In the genomic region with DNA sequence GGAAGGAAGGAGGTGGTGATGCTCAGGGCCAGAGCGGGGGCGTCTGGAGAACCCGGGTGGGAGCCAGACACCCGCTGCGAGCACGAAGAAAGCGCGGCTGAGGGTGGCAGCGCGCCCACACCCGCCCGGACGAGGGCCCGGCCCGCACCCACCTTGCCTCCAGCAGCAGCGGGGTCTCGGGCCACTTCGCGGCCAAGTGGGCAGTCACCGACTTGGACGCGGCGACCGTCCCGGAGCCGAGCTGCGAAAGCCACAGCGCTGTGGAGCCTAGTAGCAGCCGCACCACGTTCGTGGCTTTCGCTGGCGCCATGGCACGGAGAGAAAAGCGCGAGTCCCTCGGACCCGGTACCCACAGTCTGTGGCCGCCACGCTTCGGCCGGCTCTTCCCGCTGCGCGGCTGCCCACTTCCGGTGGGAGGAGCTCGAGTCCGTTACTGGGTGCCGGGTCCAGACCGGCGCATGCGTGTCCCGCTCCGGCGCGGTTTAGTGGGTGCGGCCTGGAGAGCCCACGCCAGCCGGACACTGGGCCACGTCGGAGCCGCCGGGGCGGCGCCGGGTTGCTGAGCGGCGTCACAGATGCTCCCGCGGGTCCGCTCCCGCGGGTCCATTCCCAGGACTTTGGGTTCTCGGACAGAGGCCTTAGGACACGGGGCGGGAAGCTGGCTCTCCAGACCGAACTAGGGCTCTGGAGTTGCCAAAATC, we compare ENCODE assay signal across 1 cellular context.
A peak's percentile ranks its signal among the peaks of the same experiment; 100 is the strongest.
TF ChIP-seq lines count a peak whose summit lies in the region.

Gene UGGT2, minus strand, starts transcription at position 399 of the 701 bp plus-strand sequence. Its CDS starts 89 bp downstream, at position 310.

TF ChIP-seq in HepG2, 621 proteins besides CTCF, POLR2A, EP300 and RAD21 (continued from another document and continues in another):
- TF ChIP-seq ZNF546 (CRISPR knock-in tag; conservative IDR thresholded peaks at IDR 0.05) (peak; percentile 82; the same call in 1 of the 2 replicates), RFXANK (CRISPR knock-in tag; IDR thresholded peaks at IDR 0.05) (0 out of 2 replicates have a peak, but pooled peaks have one; percentile 59), SP140L (CRISPR knock-in tag; IDR thresholded peaks at IDR 0.05; ENCODE audit: borderline replicate concordance) (0 out of 2 replicates have a peak, but pooled peaks have one; percentile 45), MYNN (CRISPR knock-in tag; IDR thresholded peaks at IDR 0.05; ENCODE audit: low read depth) (peak; percentile 33; the same call in 1 of the 2 replicates), ZNF616 (CRISPR knock-in tag; IDR thresholded peaks at IDR 0.05; ENCODE audit: low read depth) (peak; percentile 62; the same call in 1 of the 2 replicates), ASH2L (IDR thresholded peaks at IDR 0.05; ENCODE audit: insufficient read length, low read depth, low read length) (peak; percentile 67), ZFP82 (CRISPR knock-in tag; IDR thresholded peaks at IDR 0.05; ENCODE audit: borderline replicate concordance) (0 out of 2 replicates have a peak, but pooled peaks have one; percentile 25), ISL2 (CRISPR knock-in tag; IDR thresholded peaks at IDR 0.05) (peak; percentile 69; the same call in 1 of the 2 replicates), ZNF138 (CRISPR knock-in tag; IDR thresholded peaks at IDR 0.05; ENCODE audit: low read depth) (no peak), MYC (CRISPR knock-in tag; IDR thresholded peaks at IDR 0.05; ENCODE audit: borderline replicate concordance) (peak; percentile 87; the same call in 1 of the 2 replicates), HNF4A (CRISPR knock-in tag; IDR thresholded peaks at IDR 0.05) (peak; percentile 72), RXRA (CRISPR knock-in tag; IDR thresholded peaks at IDR 0.05) (peak; percentile 69; the same call in 1 of the 2 replicates), KDM2A (CRISPR knock-in tag; IDR thresholded peaks at IDR 0.05; ENCODE audit: borderline replicate concordance, low read depth) (peak; percentile 90), ZNF503 (CRISPR knock-in tag; IDR thresholded peaks at IDR 0.05) (peak; percentile 43; the same call in 1 of the 2 replicates), ELF3 (CRISPR knock-in tag; IDR thresholded peaks at IDR 0.05) (peak; percentile 70; the same call in 1 of the 2 replicates), ZNF569 (CRISPR knock-in tag; IDR thresholded peaks at IDR 0.05; ENCODE audit: borderline replicate concordance) (0 out of 2 replicates have a peak, but pooled peaks have one; percentile 23), ZNF329 (CRISPR knock-in tag; IDR thresholded peaks at IDR 0.05; ENCODE audit: low read depth) (no peak), FOXP1 (IDR thresholded peaks at IDR 0.05) (no peak), FOXP1 (CRISPR knock-in tag; IDR thresholded peaks at IDR 0.05) (no peak), AKAP8 (CRISPR knock-in tag; IDR thresholded peaks at IDR 0.05) (no peak), SIN3A (IDR thresholded peaks at IDR 0.05; ENCODE audit: borderline replicate concordance, low read depth, low read length) (0 out of 2 replicates have a peak, but pooled peaks have one; percentile 77), ELF1 (CRISPR knock-in tag; IDR thresholded peaks at IDR 0.05) (peak; percentile 92), USF2 (IDR thresholded peaks at IDR 0.05; ENCODE audit: low read depth, low read length) (no peak), USF2 (CRISPR knock-in tag; IDR thresholded peaks at IDR 0.05; ENCODE audit: borderline replicate concordance) (0 out of 2 replicates have a peak, but pooled peaks have one; percentile 23), ZNF678 (CRISPR knock-in tag; IDR thresholded peaks at IDR 0.05) (0 out of 2 replicates have a peak, but pooled peaks have one; percentile 30), THAP11 (CRISPR knock-in tag; IDR thresholded peaks at IDR 0.05) (peak; percentile 78), HNRNPUL1 (IDR thresholded peaks at IDR 0.05; ENCODE audit: low read depth, low read length) (0 out of 2 replicates have a peak, but pooled peaks have one; percentile 49), ZNF879 (CRISPR knock-in tag; IDR thresholded peaks at IDR 0.05) (no peak), AGO2 (optimal IDR thresholded peaks at IDR 0.05; ENCODE audit: low read depth, low read length) (peak; percentile 76), NFKBIZ (CRISPR knock-in tag; IDR thresholded peaks at IDR 0.05) (peak; percentile 17), ZMYM2 (CRISPR knock-in tag; IDR thresholded peaks at IDR 0.05) (0 out of 2 replicates have a peak, but pooled peaks have one; percentile 24), ARNT2 (CRISPR knock-in tag; IDR thresholded peaks at IDR 0.05; ENCODE audit: low read depth) (peak; percentile 80; the same call in 1 of the 2 replicates), ZFY (CRISPR knock-in tag; IDR thresholded peaks at IDR 0.05) (peak; percentile 92), ZNF768 (CRISPR knock-in tag; IDR thresholded peaks at IDR 0.05) (0 out of 2 replicates have a peak, but pooled peaks have one; percentile 70), KLF16 (CRISPR knock-in tag; IDR thresholded peaks at IDR 0.05) (peak in 1 of 2 experiments; percentile 89; a peak in 2 of 4 replicates), NFYC (CRISPR knock-in tag; IDR thresholded peaks at IDR 0.05) (peak; percentile 36), KDM5A (IDR thresholded peaks at IDR 0.05; ENCODE audit: borderline replicate concordance, low read length) (no peak), ZNF883 (CRISPR knock-in tag; IDR thresholded peaks at IDR 0.05; ENCODE audit: not compliant biosample characterization) (peak; percentile 91), MIER2 (CRISPR knock-in tag; IDR thresholded peaks at IDR 0.05) (0 out of 2 replicates have a peak, but pooled peaks have one; percentile 46), MED13 (CRISPR knock-in tag; IDR thresholded peaks at IDR 0.05) (peak; percentile 77), BCL3 (CRISPR knock-in tag; IDR thresholded peaks at IDR 0.05) (peak; percentile 41; the same call in 1 of the 2 replicates), TAF15 (IDR thresholded peaks at IDR 0.05; ENCODE audit: low read depth, low read length, poor library complexity, severe bottlenecking) (no peak), SALL1 (CRISPR knock-in tag; IDR thresholded peaks at IDR 0.05) (peak; percentile 85), YEATS2 (CRISPR knock-in tag; IDR thresholded peaks at IDR 0.05; ENCODE audit: borderline replicate concordance) (peak; percentile 64)
- TF ChIP-seq, protein P1, sequence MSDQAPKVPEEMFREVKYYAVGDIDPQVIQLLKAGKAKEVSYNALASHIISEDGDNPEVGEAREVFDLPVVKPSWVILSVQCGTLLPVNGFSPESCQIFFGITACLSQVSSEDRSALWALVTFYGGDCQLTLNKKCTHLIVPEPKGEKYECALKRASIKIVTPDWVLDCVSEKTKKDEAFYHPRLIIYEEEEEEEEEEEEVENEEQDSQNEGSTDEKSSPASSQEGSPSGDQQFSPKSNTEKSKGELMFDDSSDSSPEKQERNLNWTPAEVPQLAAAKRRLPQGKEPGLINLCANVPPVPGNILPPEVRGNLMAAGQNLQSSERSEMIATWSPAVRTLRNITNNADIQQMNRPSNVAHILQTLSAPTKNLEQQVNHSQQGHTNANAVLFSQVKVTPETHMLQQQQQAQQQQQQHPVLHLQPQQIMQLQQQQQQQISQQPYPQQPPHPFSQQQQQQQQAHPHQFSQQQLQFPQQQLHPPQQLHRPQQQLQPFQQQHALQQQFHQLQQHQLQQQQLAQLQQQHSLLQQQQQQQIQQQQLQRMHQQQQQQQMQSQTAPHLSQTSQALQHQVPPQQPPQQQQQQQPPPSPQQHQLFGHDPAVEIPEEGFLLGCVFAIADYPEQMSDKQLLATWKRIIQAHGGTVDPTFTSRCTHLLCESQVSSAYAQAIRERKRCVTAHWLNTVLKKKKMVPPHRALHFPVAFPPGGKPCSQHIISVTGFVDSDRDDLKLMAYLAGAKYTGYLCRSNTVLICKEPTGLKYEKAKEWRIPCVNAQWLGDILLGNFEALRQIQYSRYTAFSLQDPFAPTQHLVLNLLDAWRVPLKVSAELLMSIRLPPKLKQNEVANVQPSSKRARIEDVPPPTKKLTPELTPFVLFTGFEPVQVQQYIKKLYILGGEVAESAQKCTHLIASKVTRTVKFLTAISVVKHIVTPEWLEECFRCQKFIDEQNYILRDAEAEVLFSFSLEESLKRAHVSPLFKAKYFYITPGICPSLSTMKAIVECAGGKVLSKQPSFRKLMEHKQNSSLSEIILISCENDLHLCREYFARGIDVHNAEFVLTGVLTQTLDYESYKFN (CRISPR knock-in tag; conservative IDR thresholded peaks at IDR 0.05), result 0 out of 2 replicates have a peak, but pooled peaks have one; percentile 39
- TF ChIP-seq, protein P2, sequence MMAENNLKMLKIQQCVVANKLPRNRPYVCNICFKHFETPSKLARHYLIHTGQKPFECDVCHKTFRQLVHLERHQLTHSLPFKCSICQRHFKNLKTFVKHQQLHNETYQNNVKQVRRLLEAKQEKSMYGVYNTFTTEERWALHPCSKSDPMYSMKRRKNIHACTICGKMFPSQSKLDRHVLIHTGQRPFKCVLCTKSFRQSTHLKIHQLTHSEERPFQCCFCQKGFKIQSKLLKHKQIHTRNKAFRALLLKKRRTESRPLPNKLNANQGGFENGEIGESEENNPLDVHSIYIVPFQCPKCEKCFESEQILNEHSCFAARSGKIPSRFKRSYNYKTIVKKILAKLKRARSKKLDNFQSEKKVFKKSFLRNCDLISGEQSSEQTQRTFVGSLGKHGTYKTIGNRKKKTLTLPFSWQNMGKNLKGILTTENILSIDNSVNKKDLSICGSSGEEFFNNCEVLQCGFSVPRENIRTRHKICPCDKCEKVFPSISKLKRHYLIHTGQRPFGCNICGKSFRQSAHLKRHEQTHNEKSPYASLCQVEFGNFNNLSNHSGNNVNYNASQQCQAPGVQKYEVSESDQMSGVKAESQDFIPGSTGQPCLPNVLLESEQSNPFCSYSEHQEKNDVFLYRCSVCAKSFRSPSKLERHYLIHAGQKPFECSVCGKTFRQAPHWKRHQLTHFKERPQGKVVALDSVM (CRISPR knock-in tag; IDR thresholded peaks at IDR 0.05), result no peak
- TF ChIP-seq, protein P3, sequence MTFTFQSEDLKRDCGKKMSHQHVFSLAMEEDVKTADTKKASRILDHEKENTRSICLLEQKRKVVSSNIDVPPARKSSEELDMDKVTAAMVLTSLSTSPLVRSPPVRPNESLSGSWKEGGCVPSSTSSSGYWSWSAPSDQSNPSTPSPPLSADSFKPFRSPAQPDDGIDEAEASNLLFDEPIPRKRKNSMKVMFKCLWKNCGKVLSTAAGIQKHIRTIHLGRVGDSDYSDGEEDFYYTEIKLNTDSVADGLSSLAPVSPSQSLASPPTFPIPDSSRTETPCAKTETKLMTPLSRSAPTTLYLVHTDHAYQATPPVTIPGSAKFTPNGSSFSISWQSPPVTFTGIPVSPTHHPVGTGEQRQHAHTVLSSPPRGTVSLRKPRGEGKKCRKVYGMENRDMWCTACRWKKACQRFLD (CRISPR knock-in tag; IDR thresholded peaks at IDR 0.05; ENCODE audit: borderline replicate concordance), result 0 out of 2 replicates have a peak, but pooled peaks have one; percentile 29
